27 cellular contexts compared by ENCODE assay signal in genomic region chr1:194931166-194931565, GRCh38.
DNase-seq lines count a peak whose midpoint lies in the region; ATAC-seq, FAIRE-seq and TF ChIP-seq lines count a peak whose summit lies in the region.
"Had no signal": no experiment of that assay in that cellular context is flagged by ENCODE, and none has a peak within 500 bp of the region (broad histone marks: within the 10 kb centered on the region; RNA-seq: fewer than 3 reads in every experiment).

No MANE protein-coding gene starts in this region.

- no peaks in the 10 kb centered on the region for H4K20me1 ChIP-seq in mammary epithelial cell (ENCODE audit: insufficient read depth, low read length)
- H4K20me1 ChIP-seq in K562 (replicated peaks; ENCODE audit: control insufficient read depth, insufficient read depth, low read length) = no peaks in the 10 kb centered on the region

- H2AFZ ChIP-seq in mammary epithelial cell (ENCODE audit: low read depth, low read length) (no peak overlapping the region), K562 (ENCODE audit: low read depth, low read length) (no peak overlapping the region)
- H2AFZ ChIP-seq: PC-9 had no signal

- H3K27me3 Mint-ChIP-seq in MCF 10A (ENCODE audit: insufficient read depth, unreplicated experiment) = no peaks in the 10 kb centered on the region
- H3K27me3 Mint-ChIP-seq: CD4-positive, alpha-beta memory T cell; T-cell had no signal

- in situ Hi-C loops in mammary epithelial cell (cut with MboI; ENCODE audit: low sequenced_read_pairs in 2 of 2) = no loop called here
- in situ Hi-C loops in K562 (cut with MboI) = no loop called here

- no peak for TF ChIP-seq POLR2A in K562 (conservative IDR thresholded peaks at IDR 0.05)

- TF ChIP-seq EP300 in Ishikawa (IDR thresholded peaks at IDR 0.05; ENCODE audit: borderline replicate concordance) (no peak), K562 (IDR thresholded peaks at IDR 0.05; ENCODE audit: low read length) (no peak)

- CTCF ChIA-PET in MCF 10A (lab: Yijun Ruan, JAX) (interaction anchor here (0.6 to 1.2 kb wide), 5 partner anchors 9 to 815 kb away, joined by 3 to 5 read pairs (median 3); no protein-coding TSS in a partner anchor), mammary epithelial cell (lab: Charles Lee; ENCODE audit: low non-redundant PET) (interaction anchor here (0.7 kb wide), 1 partner anchor 755 kb away, joined by 3 read pairs; no protein-coding TSS in a partner anchor), K562 (lab: Yijun Ruan, JAX; ENCODE audit: low intra/inter-chr PET ratio) (no interaction called here)

- H3K4me2 ChIP-seq in mammary epithelial cell (ENCODE audit: insufficient read depth, low read depth, low read length) = no peak overlapping the region
- H3K4me2 ChIP-seq in K562 (ENCODE audit: insufficient read depth, low read length) = no peak overlapping the region
- H3K4me2 ChIP-seq: PC-9 had no signal

- H3K9me1 ChIP-seq in K562 (ENCODE audit: control insufficient read depth, insufficient read depth, low read length) = no peaks in the 10 kb centered on the region

- peak; percentile 6 for DNase-seq in MCF 10A (ENCODE audit: unreplicated experiment)
- no peak for DNase-seq in mammary epithelial cell
- DNase-seq in K562 (ENCODE audit: extremely low read depth in 1 of 4, low spot score in 3 of 4) = no peak
- DNase-seq in pancreas = no peak
- no peak for DNase-seq in NOMO-1 treated with dmso at 0.1 percent for 144 hours (lab: John Stamatoyannopoulos, UW; ENCODE audit: unreplicated experiment)
- DNase-seq: AML-193; C1 segment of cervical spinal cord; CD4-positive, alpha-beta memory T cell; COR-L47; GDM1; GOT3; MG63; NCI-H1105 treated with DMSO at 0.1 percent for 48 hours; NCI-H146; NCI-H1930; NCI-H2107; NCI-H345; NCI-H510A treated with DMSO at 0.1 percent for 48 hours; PC-9; T-cell had no signal

- POLR2A ChIA-PET in MCF 10A (lab: Yijun Ruan, JAX) = interaction anchor here (0.6 to 0.7 kb wide), 2 partner anchors 542 to 1401 kb away, joined by 3 read pairs; no protein-coding TSS in a partner anchor
- POLR2A ChIA-PET in K562 (lab: Yijun Ruan, JAX) = no interaction called here

- intact Hi-C loops in MCF 10A (cut with micrococcal nuclease) = no loop called here
- intact Hi-C loops in mammary epithelial cell (cut with micrococcal nuclease) = no loop called here
- intact Hi-C loops in K562 (cut with micrococcal nuclease) = no loop called here
- intact Hi-C loops in pancreas (cut with DNase I) = no loop called here

- H3K9me3 ChIP-seq in mammary epithelial cell (replicated peaks; ENCODE audit: insufficient read depth, low read length) (no peaks in the 10 kb centered on the region), K562 (replicated peaks; ENCODE audit: control insufficient read depth, insufficient read depth, low read depth, low read length) (no peaks in the 10 kb centered on the region), pancreas (no peaks in the 10 kb centered on the region)
- H3K9me3 ChIP-seq: MG63, SJSA1 had no signal

- H3K4me3 Mint-ChIP-seq in MCF 10A (ENCODE audit: unreplicated experiment) = no peak overlapping the region
- H3K4me3 Mint-ChIP-seq: CD4-positive, alpha-beta memory T cell; T-cell had no signal

- FAIRE-seq in K562 (lab: Jason Lieb, UNC) (no peak), pancreas (lab: Jason Lieb, UNC) (no peak)
- FAIRE-seq: A204.1, GM12878 had no signal

- H3K4me3 ChIP-seq in mammary epithelial cell (replicated peaks in 1 of 3; ENCODE audit: insufficient read depth in 1 of 3, low read depth in 2 of 3, low read length in 3 of 3) = no peak overlapping the region
- H3K4me3 ChIP-seq in K562 = no peak overlapping the region
- no peak overlapping the region for H3K4me3 ChIP-seq in pancreas
- H3K4me3 ChIP-seq: GM12878, MG63, PC-9, SJSA1 had no signal

- no peak overlapping the region for H3K27ac Mint-ChIP-seq in MCF 10A (ENCODE audit: low read depth, unreplicated experiment)
- H3K27ac Mint-ChIP-seq: CD4-positive, alpha-beta memory T cell; T-cell had no signal

- H3K9ac ChIP-seq in mammary epithelial cell (ENCODE audit: insufficient read depth, low read length) (no peak overlapping the region), K562 (ENCODE audit: insufficient read depth in 1 of 2, low read depth in 2 of 2, low read length in 2 of 2) (no peak overlapping the region)

- no peaks in the 10 kb centered on the region for H3K36me3 ChIP-seq in mammary epithelial cell (ENCODE audit: insufficient read depth, low read length)
- no peaks in the 10 kb centered on the region for H3K36me3 ChIP-seq in K562 (ENCODE audit: control insufficient read depth, insufficient read depth, low read length)
- no peaks in the 10 kb centered on the region for H3K36me3 ChIP-seq in pancreas
- H3K36me3 ChIP-seq: MG63, SJSA1 had no signal

- TF ChIP-seq CTCF in MCF 10A (IDR thresholded peaks at IDR 0.05; ENCODE audit: unreplicated experiment) (no peak), mammary epithelial cell (conservative IDR thresholded peaks at IDR 0.05 in 1 of 2, IDR thresholded peaks at IDR 0.05 in 1 of 2; ENCODE audit: extremely low read depth in 1 of 2, insufficient read depth in 1 of 2, low read depth in 1 of 2, low read length in 2 of 2) (no peak), K562 (IDR thresholded peaks at IDR 0.05 in 2 of 3, conservative IDR thresholded peaks at IDR 0.05 in 1 of 3; ENCODE audit: insufficient read depth in 2 of 3, low read depth in 1 of 3, low read length in 3 of 3) (no peak), pancreas (IDR thresholded peaks at IDR 0.05) (no peak)

- peaks cover 6% of the 10 kb centered on the region for H3K9me3 Mint-ChIP-seq in MCF 10A (ENCODE audit: unreplicated experiment)

- no peak for TF ChIP-seq RAD21 in Ishikawa (IDR thresholded peaks at IDR 0.05; ENCODE audit: low read depth)
- no peak for TF ChIP-seq RAD21 in K562 (CRISPR knock-in tag; conservative IDR thresholded peaks at IDR 0.05 in 1 of 2, IDR thresholded peaks at IDR 0.05 in 1 of 2)

- H3K27me3 ChIP-seq in mammary epithelial cell (ENCODE audit: insufficient read depth, low read length) (no peaks in the 10 kb centered on the region), K562 (ENCODE audit: control insufficient read depth in 2 of 2, insufficient read depth in 2 of 2, low read length in 2 of 2) (no peaks in the 10 kb centered on the region), pancreas (no peaks in the 10 kb centered on the region)
- H3K27me3 ChIP-seq: MG63, SJSA1 had no signal

- dilution Hi-C loops in mammary epithelial cell (cut with HindIII; ENCODE audit: low sequenced_read_pairs) = no loop called here

- 0% methylated on average over 1 of the region's 1 CpG for WGBS in mammary epithelial cell (ENCODE audit: low coverage, missing lambda C conversion rate)
- WGBS in K562 (ENCODE audit: insufficient coverage, low coverage, missing lambda C conversion rate) = 0% methylated on average over 1 of the region's 1 CpG
- WGBS in pancreas, 2 donors = 25 to 46% methylated on average over 1 of the region's 1 CpG

- no TSS peak for BruUV-seq in MCF 10A (replicated peaks; lab: Mats Ljungman, UMichigan)
- BruUV-seq in mammary epithelial cell (replicated peaks; lab: Mats Ljungman, UMichigan) = no TSS peak
- no TSS peak for BruUV-seq in K562 (replicated peaks; lab: Mats Ljungman, UMichigan)

- ATAC-seq in K562 (no peak), pancreas (no peak), GM18517 (IDR thresholded peaks at IDR 0.05; ENCODE audit: unreplicated experiment) (no peak)
- ATAC-seq: GM12878, HCT116, Right ventricle myocardium inferior, T-cell had no signal

- no peaks in the 10 kb centered on the region for H3K36me3 Mint-ChIP-seq in MCF 10A (ENCODE audit: insufficient read depth, unreplicated experiment)
- H3K36me3 Mint-ChIP-seq: CD4-positive, alpha-beta memory T cell; T-cell had no signal

- H3K79me2 ChIP-seq in mammary epithelial cell (ENCODE audit: insufficient read depth, low read length) (no peaks in the 10 kb centered on the region), K562 (ENCODE audit: control insufficient read depth, insufficient read depth, low read length) (no peaks in the 10 kb centered on the region)

- no peaks in the 10 kb centered on the region for H3K4me1 ChIP-seq in mammary epithelial cell (ENCODE audit: insufficient read depth, low read length)
- H3K4me1 ChIP-seq in K562 (replicated peaks in 1 of 2; ENCODE audit: control insufficient read depth in 2 of 2, insufficient read depth in 2 of 2, low read length in 2 of 2) = no peaks in the 10 kb centered on the region
- H3K4me1 ChIP-seq in pancreas = no peaks in the 10 kb centered on the region
- H3K4me1 ChIP-seq: SJSA1 had no signal

- no peak overlapping the region for H3K27ac ChIP-seq in mammary epithelial cell (ENCODE audit: insufficient read depth, low read depth, low read length)
- no peak overlapping the region for H3K27ac ChIP-seq in K562 (ENCODE audit: extremely low read depth, low read depth, low read length)
- no peak overlapping the region for H3K27ac ChIP-seq in pancreas
- H3K27ac ChIP-seq: PC-9, SJSA1 had no signal

- H3K4me1 Mint-ChIP-seq in MCF 10A (ENCODE audit: insufficient read depth, unreplicated experiment) = no peaks in the 10 kb centered on the region
- H3K4me1 Mint-ChIP-seq: CD4-positive, alpha-beta memory T cell; T-cell had no signal

TF ChIP-seq in Ishikawa, 13 proteins besides CTCF, POLR2A, EP300 and RAD21 (continues in another document):
- TF ChIP-seq CEBPB (IDR thresholded peaks at IDR 0.05) (peak; percentile 73; the same call in 1 of the 2 replicates), MAX (IDR thresholded peaks at IDR 0.05) (no peak), TAF1 (IDR thresholded peaks at IDR 0.05; ENCODE audit: low read depth) (no peak), NFIC (IDR thresholded peaks at IDR 0.05) (no peak), EGR1 (IDR thresholded peaks at IDR 0.05) (no peak), CREB1 (IDR thresholded peaks at IDR 0.05; ENCODE audit: low read depth) (no peak)

TF ChIP-seq in K562, 482 proteins besides CTCF, POLR2A, EP300 and RAD21 (continues in another document):
- TF ChIP-seq LARP7 (IDR thresholded peaks at IDR 0.05) (no peak), CEBPG (CRISPR knock-in tag; IDR thresholded peaks at IDR 0.05) (no peak), CEBPG (tag; conservative IDR thresholded peaks at IDR 0.05 in 1 of 2, IDR thresholded peaks at IDR 0.05 in 1 of 2) (peak in 1 of 2 experiments; percentile 75; a peak in 2 of 4 replicates), ADNP (tag; IDR thresholded peaks at IDR 0.05) (no peak), NKRF (IDR thresholded peaks at IDR 0.05; ENCODE audit: borderline replicate concordance) (no peak)
